Comparison of ENCODE assay signal across 1 cellular context in genomic region chr4:180557348-180557747, GRCh38.
TF ChIP-seq lines count a peak whose summit lies in the region.

No MANE protein-coding gene starts in this region.

TF ChIP-seq in GM23338, 12 proteins besides CTCF, POLR2A, EP300 and RAD21 (continued from another document):
- TF ChIP-seq ZNF462 (CRISPR knock-in tag; IDR thresholded peaks at IDR 0.05), result no peak
- no peak for TF ChIP-seq EZH2phosphoT487 (IDR thresholded peaks at IDR 0.05; ENCODE audit: unreplicated experiment)
- no peak for TF ChIP-seq NANOG (IDR thresholded peaks at IDR 0.05; ENCODE audit: borderline replicate concordance)
- TF ChIP-seq REST (IDR thresholded peaks at IDR 0.05; ENCODE audit: unreplicated experiment), result no peak
- no peak for TF ChIP-seq POLR2AphosphoS5 (IDR thresholded peaks at IDR 0.05; ENCODE audit: low read depth)
- TF ChIP-seq EZH2 (IDR thresholded peaks at IDR 0.05; ENCODE audit: low read depth, unreplicated experiment), result no peak
- TF ChIP-seq STAT1 (IDR thresholded peaks at IDR 0.05; ENCODE audit: unreplicated experiment), result no peak
- TF ChIP-seq ZNF114 (CRISPR knock-in tag; IDR thresholded peaks at IDR 0.05), result no peak
